ENCODE assay signal across 5 cellular contexts in genomic region chr9:128794961-128795360, GRCh38. TPM values are rescaled to one million over a fixed set of nuclear protein-coding genes. Genes with fewer than 3 reads are reported as not detected.
A peak's percentile ranks its signal among the peaks of the same experiment; 100 is the strongest.
DNase-seq lines count a peak whose midpoint lies in the region; ATAC-seq and TF ChIP-seq lines count a peak whose summit lies in the region.
"Not testable (repeated sequence)": the region's sequence is repeated elsewhere in the genome, so short reads cannot be mapped to it uniquely, and the experiment has no call there.

No MANE protein-coding gene starts in this region.

- H3K27ac Mint-ChIP-seq in activated CD4-positive, alpha-beta T cell treated with anti-CD3 and anti-CD28 coated beads, Interleukin-2, amount 10 ng/mL, durations not matched to agents 24 days and 14 days = peak overlapping the region; percentile 25
- H3K27ac Mint-ChIP-seq in activated CD8-positive, alpha-beta memory T cell treated with anti-CD3 and anti-CD28 coated beads, Interleukin-2, amount 10 ng/mL, durations not matched to agents 7 days and 5 days = peak overlapping the region; percentile 43

- not testable (repeated sequence) for ATAC-seq in activated CD8-positive, alpha-beta memory T cell treated with anti-CD3 and anti-CD28 coated beads, Interleukin-2, amount 10 ng/mL, durations not matched to agents 7 days and 5 days
- ATAC-seq in left colon (peak; percentile 66), mucosa of descending colon (peak; percentile 62)

- not testable (repeated sequence) for DNase-seq in activated CD4-positive, alpha-beta T cell treated with anti-CD3 and anti-CD28 coated beads, Interleukin-2, amount 10 ng/mL, durations not matched to agents 24 days and 14 days; activated CD8-positive, alpha-beta memory T cell treated with anti-CD3 and anti-CD28 coated beads, Interleukin-2, amount 10 ng/mL, durations not matched to agents 7 days and 5 days; left colon; mucosa of descending colon

- peaks cover 22% of the 10 kb centered on the region for H3K36me3 Mint-ChIP-seq in activated CD4-positive, alpha-beta T cell treated with anti-CD3 and anti-CD28 coated beads, Interleukin-2, amount 10 ng/mL, durations not matched to agents 24 days and 14 days (ENCODE audit: low read depth)
- H3K36me3 Mint-ChIP-seq in activated CD8-positive, alpha-beta memory T cell treated with anti-CD3 and anti-CD28 coated beads, Interleukin-2, amount 10 ng/mL, durations not matched to agents 7 days and 5 days = peaks cover 13% of the 10 kb centered on the region

- H3K4me1 ChIP-seq in HEK293 (ENCODE audit: control insufficient read depth, insufficient read depth, low read length); mucosa of descending colon (ENCODE audit: low read depth): not testable (repeated sequence)

- intact Hi-C loops in activated CD4-positive, alpha-beta T cell treated with anti-CD3 and anti-CD28 coated beads, Interleukin-2, amount 10 ng/mL, durations not matched to agents 24 days and 14 days (cut with micrococcal nuclease); left colon (cut with DNase I, micrococcal nuclease); mucosa of descending colon (cut with DNase I, micrococcal nuclease): not testable (repeated sequence)

- CTCF ChIA-PET in HEK293 (lab: Yijun Ruan, JAX) = interaction anchor here (0.6 to 1.2 kb wide), 2 partner anchors 62 to 160 kb away, joined by 5 read pairs; no protein-coding TSS in a partner anchor
- CTCF ChIA-PET in activated CD8-positive, alpha-beta memory T cell treated with anti-CD3 and anti-CD28 coated beads, Interleukin-2, amount 10 ng/mL, durations not matched to agents 7 days and 5 days (lab: Charles Lee) = interaction anchor here (1.0 to 1.7 kb wide), 2 partner anchors 23 to 93 kb away, joined by 3 to 9 read pairs; partner anchors contain the start of genes ENDOG and PKN3

- H3K4me3 ChIP-seq in HEK293 (ENCODE audit: low read depth, low read length); mucosa of descending colon: not testable (repeated sequence)

- not testable (repeated sequence) for H3K27me3 Mint-ChIP-seq in activated CD4-positive, alpha-beta T cell treated with anti-CD3 and anti-CD28 coated beads, Interleukin-2, amount 10 ng/mL, durations not matched to agents 24 days and 14 days; activated CD8-positive, alpha-beta memory T cell treated with anti-CD3 and anti-CD28 coated beads, Interleukin-2, amount 10 ng/mL, durations not matched to agents 7 days and 5 days

- H3K4me3 Mint-ChIP-seq in activated CD4-positive, alpha-beta T cell treated with anti-CD3 and anti-CD28 coated beads, Interleukin-2, amount 10 ng/mL, durations not matched to agents 24 days and 14 days; activated CD8-positive, alpha-beta memory T cell treated with anti-CD3 and anti-CD28 coated beads, Interleukin-2, amount 10 ng/mL, durations not matched to agents 7 days and 5 days: not testable (repeated sequence)

- H3K9me3 ChIP-seq in HEK293 (ENCODE audit: control insufficient read depth, insufficient read depth, low read depth, low read length); mucosa of descending colon: not testable (repeated sequence)

- not testable (repeated sequence) for H3K4me1 Mint-ChIP-seq in activated CD4-positive, alpha-beta T cell treated with anti-CD3 and anti-CD28 coated beads, Interleukin-2, amount 10 ng/mL, durations not matched to agents 24 days and 14 days; activated CD8-positive, alpha-beta memory T cell treated with anti-CD3 and anti-CD28 coated beads, Interleukin-2, amount 10 ng/mL, durations not matched to agents 7 days and 5 days

- not testable (repeated sequence) for H3K27ac ChIP-seq in HEK293 (ENCODE audit: extremely low read depth, low read depth, low read length)

- POLR2A ChIA-PET in HEK293 (lab: Yijun Ruan, JAX) = not testable (repeated sequence)

- not testable (repeated sequence) for H3K9me3 Mint-ChIP-seq in activated CD4-positive, alpha-beta T cell treated with anti-CD3 and anti-CD28 coated beads, Interleukin-2, amount 10 ng/mL, durations not matched to agents 24 days and 14 days; activated CD8-positive, alpha-beta memory T cell treated with anti-CD3 and anti-CD28 coated beads, Interleukin-2, amount 10 ng/mL, durations not matched to agents 7 days and 5 days (ENCODE audit: low read depth)

- H3K36me3 ChIP-seq in HEK293 (ENCODE audit: control insufficient read depth in 2 of 2, insufficient read depth in 1 of 2, low read length in 2 of 2) = peaks cover 0 to 79% of the 10 kb centered on the region in 2 experiments
- not testable (repeated sequence) for H3K36me3 ChIP-seq in mucosa of descending colon (ENCODE audit: low read depth)

- not testable (repeated sequence) for TF ChIP-seq CTCF in HEK293 (tag by site-specific recombination; IDR thresholded peaks at IDR 0.05); mucosa of descending colon (IDR thresholded peaks at IDR 0.05)

TF ChIP-seq in HEK293, 187 proteins besides CTCF, POLR2A, EP300 and RAD21:
- peak; percentile 99 for TF ChIP-seq ZNF121 (tag by site-specific recombination; IDR thresholded peaks at IDR 0.05)
- TF ChIP-seq, protein P1, sequence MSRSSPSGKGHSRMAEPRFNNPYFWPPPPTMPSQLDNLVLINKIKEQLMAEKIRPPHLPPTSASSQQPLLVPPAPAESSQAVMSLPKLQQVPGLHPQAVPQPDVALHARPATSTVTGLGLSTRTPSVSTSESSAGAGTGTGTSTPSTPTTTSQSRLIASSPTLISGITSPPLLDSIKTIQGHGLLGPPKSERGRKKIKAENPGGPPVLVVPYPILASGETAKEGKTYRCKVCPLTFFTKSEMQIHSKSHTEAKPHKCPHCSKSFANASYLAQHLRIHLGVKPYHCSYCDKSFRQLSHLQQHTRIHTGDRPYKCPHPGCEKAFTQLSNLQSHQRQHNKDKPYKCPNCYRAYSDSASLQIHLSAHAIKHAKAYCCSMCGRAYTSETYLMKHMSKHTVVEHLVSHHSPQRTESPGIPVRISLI (tag by site-specific recombination; IDR thresholded peaks at IDR 0.05) = peak; percentile 55; the same call in 1 of the 2 replicates
TF ChIP-seq in HEK293: peak in this region for 2; not testable (repeated sequence) for 185.

RNA-seq across cellular contexts. Expression of gene TBC1D13, which starts 7.9 kb away (rescaled TPM):
- total RNA-seq in activated CD4-positive, alpha-beta T cell treated with anti-CD3 and anti-CD28 coated beads, Interleukin-2, amount 10 ng/mL, durations not matched to agents 24 days and 14 days = 19.2 and 19.9 TPM in 2 replicates
- total RNA-seq in activated CD8-positive, alpha-beta memory T cell treated with anti-CD3 and anti-CD28 coated beads, Interleukin-2, amount 10 ng/mL, durations not matched to agents 7 days and 5 days = 10 to 100 TPM; 21.5 to 22.2 TPM
- total RNA-seq in left colon (10 to 100 TPM; 21.9 to 24.4 TPM), mucosa of descending colon (10 to 100 TPM; 20.6 to 30.6 (median 25.9) TPM)

RNA-seq across cellular contexts. Expression of gene ZER1, which starts 23.2 kb away (rescaled TPM):
- total RNA-seq in activated CD4-positive, alpha-beta T cell treated with anti-CD3 and anti-CD28 coated beads, Interleukin-2, amount 10 ng/mL, durations not matched to agents 24 days and 14 days = 12.3 and 14.4 TPM in 2 replicates
- 10 to 100 TPM; 17.7 to 18.2 TPM for total RNA-seq in activated CD8-positive, alpha-beta memory T cell treated with anti-CD3 and anti-CD28 coated beads, Interleukin-2, amount 10 ng/mL, durations not matched to agents 7 days and 5 days
- 10 to 100 TPM; 53.0 to 62.0 TPM for total RNA-seq in left colon
- 10 to 100 TPM; 54.7 to 71.3 (median 68.8) TPM for total RNA-seq in mucosa of descending colon

RNA-seq across cellular contexts. Expression of gene ENDOG, which starts 23.3 kb away (rescaled TPM):
- total RNA-seq in activated CD4-positive, alpha-beta T cell treated with anti-CD3 and anti-CD28 coated beads, Interleukin-2, amount 10 ng/mL, durations not matched to agents 24 days and 14 days = 22.9 and 23.3 TPM in 2 replicates
- total RNA-seq in activated CD8-positive, alpha-beta memory T cell treated with anti-CD3 and anti-CD28 coated beads, Interleukin-2, amount 10 ng/mL, durations not matched to agents 7 days and 5 days = 10 to 100 TPM; 19.0 to 22.3 TPM
- 10 to 100 TPM; 46.5 to 63.0 TPM for total RNA-seq in left colon
- 10 to 100 TPM; 30.2 to 56.1 (median 37.9) TPM for total RNA-seq in mucosa of descending colon

RNA-seq across cellular contexts. Expression of gene SPOUT1, which starts 34.6 kb away (rescaled TPM):
- total RNA-seq in activated CD4-positive, alpha-beta T cell treated with anti-CD3 and anti-CD28 coated beads, Interleukin-2, amount 10 ng/mL, durations not matched to agents 24 days and 14 days = 149 and 154 TPM in 2 replicates
- total RNA-seq in activated CD8-positive, alpha-beta memory T cell treated with anti-CD3 and anti-CD28 coated beads, Interleukin-2, amount 10 ng/mL, durations not matched to agents 7 days and 5 days = 100 to 1,000 TPM in 1 of 2 experiments, 10 to 100 TPM in 1; 83.3 to 104 TPM
- total RNA-seq in left colon (10 to 100 TPM; 32.3 to 33.3 TPM), mucosa of descending colon (10 to 100 TPM; 31.6 to 35.5 (median 31.7) TPM)
